Comparison of ENCODE assay signal across 10 cellular contexts in the genomic region with DNA sequence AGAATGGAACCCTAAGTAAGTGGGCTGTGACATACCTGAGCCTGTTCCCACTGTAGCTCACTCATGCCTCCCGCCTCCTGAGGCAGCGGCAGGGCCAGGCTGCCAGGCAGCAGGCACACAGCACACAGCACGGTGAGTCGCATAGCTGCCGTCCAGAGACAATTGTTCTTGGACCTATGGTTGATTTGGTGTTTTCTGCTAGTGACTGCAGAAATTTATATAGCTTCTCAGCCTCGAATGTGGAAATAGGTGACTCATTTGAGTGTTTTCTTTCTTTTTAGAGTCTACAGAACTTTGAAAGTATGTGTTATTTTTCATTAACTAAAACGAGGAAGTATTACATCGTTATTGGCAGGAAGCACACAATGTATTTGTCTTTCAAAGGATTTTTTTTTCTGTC. TPM values are rescaled to one million over a fixed set of nuclear protein-coding genes. Genes with fewer than 3 reads are reported as not detected.
DNase-seq lines count a peak whose midpoint lies in the region; ATAC-seq lines count a peak whose summit lies in the region.
"Had no signal": no experiment of that assay in that cellular context is flagged by ENCODE, and none has a peak within 500 bp of the region (broad histone marks: within the 10 kb centered on the region; RNA-seq: fewer than 3 reads in every experiment).

A gene with protein sequence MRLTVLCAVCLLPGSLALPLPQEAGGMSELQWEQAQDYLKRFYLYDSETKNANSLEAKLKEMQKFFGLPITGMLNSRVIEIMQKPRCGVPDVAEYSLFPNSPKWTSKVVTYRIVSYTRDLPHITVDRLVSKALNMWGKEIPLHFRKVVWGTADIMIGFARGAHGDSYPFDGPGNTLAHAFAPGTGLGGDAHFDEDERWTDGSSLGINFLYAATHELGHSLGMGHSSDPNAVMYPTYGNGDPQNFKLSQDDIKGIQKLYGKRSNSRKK (minus strand): TSS at position 190 of the 400 bp plus-strand sequence. CDS start 47 bp downstream, at position 143.

- H3K36me3 Mint-ChIP-seq in activated T-cell treated with anti-CD3 and anti-CD28 coated beads, Interleukin-2, amount 50 U/mL, for 4 hours (ENCODE audit: insufficient read depth) = no peaks in the 10 kb centered on the region

- H3K4me3 Mint-ChIP-seq in activated T-cell treated with anti-CD3 and anti-CD28 coated beads, Interleukin-2, amount 50 U/mL, for 4 hours = no peak within 1 kb of the TSS
- H3K4me3 Mint-ChIP-seq: T-helper 17 cell had no signal

- peaks cover 7% of the 10 kb centered on the region for H3K27me3 Mint-ChIP-seq in activated T-cell treated with anti-CD3 and anti-CD28 coated beads, Interleukin-2, amount 50 U/mL, for 4 hours (ENCODE audit: low read depth)

- DNase-seq in CD1c-positive myeloid dendritic cell (ENCODE audit: extremely low spot score) (peak; percentile 26), UCSD-AML1 (lab: John Stamatoyannopoulos, UW; ENCODE audit: unreplicated experiment) (peak; percentile 25), kidney glomerular epithelial cell (lab: John Stamatoyannopoulos, UW) (peak; percentile 71), globus pallidus (ENCODE audit: low spot score) (no peak), NCI-H2029 treated with DMSO at 0.1 percent for 48 hours (lab: John Stamatoyannopoulos, UW) (no peak)
- no peak for DNase-seq in activated T-cell treated with anti-CD3 and anti-CD28 coated beads, Interleukin-2, amount 50 U/mL, for 4 hours
- DNase-seq: T-helper 17 cell had no signal

- ATAC-seq in HG02885 (IDR thresholded peaks at IDR 0.05; ENCODE audit: poor library complexity, unreplicated experiment) (peak; percentile 51), GM19467 (IDR thresholded peaks at IDR 0.05; ENCODE audit: unreplicated experiment) (no peak)
- ATAC-seq in activated T-cell treated with anti-CD3 and anti-CD28 coated beads, Interleukin-2, amount 50 U/mL, for 4 hours = no peak
- ATAC-seq: T-helper 17 cell had no signal

- H3K9me3 Mint-ChIP-seq in activated T-cell treated with anti-CD3 and anti-CD28 coated beads, Interleukin-2, amount 50 U/mL, for 4 hours = no peaks in the 10 kb centered on the region

- peaks cover 2% of the 10 kb centered on the region for H3K4me1 Mint-ChIP-seq in activated T-cell treated with anti-CD3 and anti-CD28 coated beads, Interleukin-2, amount 50 U/mL, for 4 hours (ENCODE audit: low read depth)

RNA-seq across cellular contexts. Expression of the gene that starts here (rescaled TPM):
- total RNA-seq in activated T-cell treated with anti-CD3 and anti-CD28 coated beads, Interleukin-2, amount 50 U/mL, for 4 hours = under 1 TPM; 0.19 to 0.53 (median 0.47) TPM
- total RNA-seq: skeletal muscle tissue, T-helper 17 cell had no signal

Comparison
In these comparisons a context has a peak if more than half of its experiments do, and no peak if none do; other contexts are left out.
1. DNase-seq: peak in CD1c-positive myeloid dendritic cell (single experiment), UCSD-AML1 (single experiment) and kidney glomerular epithelial cell (single experiment); none in globus pallidus (single experiment), activated T-cell treated with anti-CD3 and anti-CD28 coated beads, Interleukin-2, amount 50 U/mL, for 4 hours (single experiment) and NCI-H2029 treated with DMSO at 0.1 percent for 48 hours (single experiment).